In the genomic region with DNA sequence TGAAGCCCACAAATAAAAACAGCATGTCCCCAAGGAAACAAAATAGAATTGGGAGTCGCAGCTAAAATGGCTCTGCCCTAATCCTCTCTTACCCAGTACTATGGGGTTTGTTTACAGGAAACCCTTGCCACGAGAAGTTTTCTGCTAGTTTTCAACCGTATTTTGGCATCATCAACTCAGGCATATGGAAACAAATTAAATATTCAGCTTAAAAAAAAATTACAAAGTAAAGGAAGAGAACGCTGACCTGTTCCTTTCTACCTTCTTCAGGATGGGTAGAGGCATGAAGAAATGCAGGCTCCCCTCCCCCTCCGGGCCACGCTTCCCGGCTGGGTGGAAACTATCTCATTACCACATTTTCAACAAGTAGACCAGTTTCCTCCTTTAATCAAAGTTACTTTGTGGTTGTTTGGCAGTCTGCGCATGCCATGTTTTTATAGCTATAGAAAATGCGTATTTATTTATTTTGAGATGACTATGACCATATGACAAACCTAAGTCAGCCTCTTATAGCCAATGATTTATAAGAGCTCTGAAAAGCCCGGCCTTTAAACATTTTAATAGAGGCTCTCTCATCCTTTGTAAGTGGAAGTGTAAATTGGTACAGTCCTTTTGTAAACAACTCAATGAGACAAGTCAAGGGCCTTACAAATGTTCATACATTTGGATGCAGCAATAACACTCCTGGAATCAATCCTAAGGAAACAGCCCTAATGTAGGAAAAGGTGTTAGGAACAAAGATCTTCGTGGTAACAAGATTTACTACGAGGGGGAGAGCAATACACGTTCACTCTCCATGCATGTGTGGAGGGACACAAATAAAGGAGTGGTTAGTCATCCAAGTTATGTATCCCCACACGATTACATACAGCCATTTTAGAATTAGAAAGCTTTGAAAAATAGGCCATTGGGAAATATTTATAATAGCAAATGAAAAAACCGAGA, we compare ENCODE assay signal across 9 cellular contexts. TPM values are rescaled to one million over a fixed set of nuclear protein-coding genes. Genes with fewer than 3 reads are reported as not detected.
DNase-seq lines count a peak whose midpoint lies in the region; ATAC-seq and TF ChIP-seq lines count a peak whose summit lies in the region.
"Had no signal": no experiment of that assay in that cellular context is flagged by ENCODE, and none has a peak within 500 bp of the region (broad histone marks: within the 10 kb centered on the region; RNA-seq: fewer than 3 reads in every experiment).

No MANE protein-coding gene starts in this region.

- H3K9ac ChIP-seq in duodenal mucosa (ENCODE audit: low read depth in 1 of 2, low read length in 2 of 2) = peak overlapping the region; percentile 10 to 39

- ATAC-seq in HG02610 (IDR thresholded peaks at IDR 0.05; ENCODE audit: unreplicated experiment) = no peak

- H3K27me3 ChIP-seq in duodenal mucosa (ENCODE audit: control insufficient read depth in 1 of 2, insufficient read depth in 2 of 2, low read length in 2 of 2) = no peaks in the 10 kb centered on the region
- H3K27me3 ChIP-seq in neuron (ENCODE audit: insufficient read depth, low read length) = no peaks in the 10 kb centered on the region
- H3K27me3 ChIP-seq in transverse colon = no peaks in the 10 kb centered on the region

- H3K27ac ChIP-seq in duodenal mucosa (ENCODE audit: low read depth, low read length) = peak overlapping the region; percentile 36
- peak overlapping the region; percentile 59 to 76 (median 68) for H3K27ac ChIP-seq in transverse colon
- H3K27ac ChIP-seq: 22Rv1 had no signal

- peak overlapping the region; percentile 73 for H2AFZ ChIP-seq in neuron (ENCODE audit: low read depth, low read length)

- H3K36me3 ChIP-seq in duodenal mucosa (ENCODE audit: control insufficient read depth in 1 of 2, insufficient read depth in 2 of 2, low read length in 2 of 2) (no peaks in the 10 kb centered on the region), neuron (ENCODE audit: insufficient read depth, low read length) (no peaks in the 10 kb centered on the region), transverse colon (no peaks in the 10 kb centered on the region)

- H3K4me3 ChIP-seq in duodenal mucosa (ENCODE audit: low read depth in 1 of 2, low read length in 2 of 2) = peak overlapping the region; percentile 53 to 55
- H3K4me3 ChIP-seq in neuron (ENCODE audit: low read length) = no peak overlapping the region
- no peak overlapping the region for H3K4me3 ChIP-seq in transverse colon

- WGBS in transverse colon (ENCODE audit: low coverage in 1 of 2), 2 donors = 32 to 36% methylated on average over 13 to 15 of the region's 15 CpGs

- DNase-seq in NCI-H1417 (lab: John Stamatoyannopoulos, UW) (peak; percentile 5 to 87 (median 52)), NCI-H1417 treated with DMSO at 0.1 percent for 48 hours (lab: John Stamatoyannopoulos, UW) (no peak), NCI-H1436 (lab: John Stamatoyannopoulos, UW) (peak; percentile 44), transverse colon (peak; percentile 66)
- DNase-seq in activated CD4-positive, CD25-positive, alpha-beta regulatory T cell treated with anti-CD3 and anti-CD28 coated beads, Interleukin-2, amount 50 U/mL, for 72 hours = peak; percentile 56

- H3K9me3 ChIP-seq in duodenal mucosa (ENCODE audit: control insufficient read depth in 1 of 2, low read length in 2 of 2) = no peaks in the 10 kb centered on the region
- H3K9me3 ChIP-seq in neuron (ENCODE audit: low read length) = no peaks in the 10 kb centered on the region
- H3K9me3 ChIP-seq in transverse colon = no peaks in the 10 kb centered on the region

- TF ChIP-seq POLR2A in transverse colon (IDR thresholded peaks at IDR 0.05) = no peak

- TF ChIP-seq CTCF in transverse colon (IDR thresholded peaks at IDR 0.05) = no peak

- H3K4me1 ChIP-seq in duodenal mucosa (ENCODE audit: control insufficient read depth in 1 of 2, insufficient read depth in 2 of 2, low read length in 2 of 2) (peaks cover 9 to 22% of the 10 kb centered on the region in 2 donors), neuron (ENCODE audit: insufficient read depth, low read length) (peaks cover 8% of the 10 kb centered on the region), transverse colon (peaks cover 0 to 33% (median 7%) of the 10 kb centered on the region in 4 donors)

- no peak for TF ChIP-seq EP300 in transverse colon (IDR thresholded peaks at IDR 0.05; ENCODE audit: low read depth)

- in situ Hi-C loops in transverse colon (cut with MboI; ENCODE audit: low pct_ligation_motif_present in 1 of 4, low pct_unique_long_range_greater_than_20kb in 1 of 4, low sequenced_read_pairs in 3 of 4) = no loop called here

- intact Hi-C loops in transverse colon (cut with DNase I; ENCODE audit: low total_unique reads) = no loop called here

RNA-seq across cellular contexts. Expression of a gene that starts 16.1 kb away (rescaled TPM):
- total RNA-seq in transverse colon = 10 to 100 TPM; 28.9 to 82.6 (median 46.0) TPM

Comparison
In these comparisons a context has a peak if more than half of its experiments do, and no peak if none do; other contexts are left out.
1. H3K4me3 ChIP-seq: peak in duodenal mucosa (2 of 2); none in neuron (single experiment) and transverse colon (0 of 4).